17 cellular contexts compared by ENCODE assay signal in genomic region chr2:37321029-37321682, GRCh38. TPM values are rescaled to one million over a fixed set of nuclear protein-coding genes. Genes with fewer than 3 reads are reported as not detected.
DNase-seq lines count a peak whose midpoint lies in the region; ATAC-seq and TF ChIP-seq lines count a peak whose summit lies in the region.
"Had no signal": no experiment of that assay in that cellular context is flagged by ENCODE, and none has a peak within 500 bp of the region (broad histone marks: within the 10 kb centered on the region; RNA-seq: fewer than 3 reads in every experiment).

No MANE protein-coding gene starts in this region.

- H3K23ac ChIP-seq in mesendoderm (ENCODE audit: low read length), result no peak overlapping the region

- H3K9me3 ChIP-seq in BLaER1 treated with 17β-estradiol and CSF1 and Interleukin-3, amounts not matched to agents 10 nM and 100 nM (replicated peaks in 1 of 11), result no peaks in the 10 kb centered on the region
- H3K9me3 ChIP-seq in A673 (ENCODE audit: low read depth, low read length, poor library complexity, severe bottlenecking), result no peaks in the 10 kb centered on the region
- H3K9me3 ChIP-seq: stomach, vagina had no signal

- peaks cover 0 to 62% (median 24%) of the 10 kb centered on the region in 11 experiments; a peak in 12 of 22 replicates for H4K20me1 ChIP-seq in BLaER1 treated with 17β-estradiol and CSF1 and Interleukin-3, amounts not matched to agents 10 nM and 100 nM

- H3K79me1 ChIP-seq in mesendoderm (ENCODE audit: low read length), result peaks cover 1% of the 10 kb centered on the region

- H3K36me3 Mint-ChIP-seq in HFFc6 (ENCODE audit: low read depth), result peaks cover 14% of the 10 kb centered on the region
- peaks cover 34% of the 10 kb centered on the region for H3K36me3 Mint-ChIP-seq in activated naive CD8-positive, alpha-beta T cell treated with anti-CD3 and anti-CD28 coated beads for 36 hours

- H3K4me3 ChIP-seq in BLaER1 treated with 17β-estradiol and CSF1 and Interleukin-3, amounts not matched to agents 10 nM and 100 nM, result no peak overlapping the region
- H3K4me3 ChIP-seq in mesendoderm (ENCODE audit: low read length) (no peak overlapping the region), dorsolateral prefrontal cortex (no peak overlapping the region), A673 (ENCODE audit: low read depth, low read length, poor library complexity, severe bottlenecking) (no peak overlapping the region)
- H3K4me3 ChIP-seq: lung, stomach, vagina had no signal

- no peaks in the 10 kb centered on the region for H3K9me3 Mint-ChIP-seq in HFFc6
- H3K9me3 Mint-ChIP-seq in activated naive CD8-positive, alpha-beta T cell treated with anti-CD3 and anti-CD28 coated beads for 36 hours, result no peaks in the 10 kb centered on the region
- H3K9me3 Mint-ChIP-seq: activated naive CD4-positive, alpha-beta T cell treated with anti-CD3 and anti-CD28 coated beads for 36 hours had no signal

- peaks cover 19 to 66% (median 34%) of the 10 kb centered on the region in 10 experiments; a peak in 18 of 20 replicates for H3K4me1 ChIP-seq in BLaER1 treated with 17β-estradiol and CSF1 and Interleukin-3, amounts not matched to agents 10 nM and 100 nM
- H3K4me1 ChIP-seq in mesendoderm (ENCODE audit: control insufficient read depth, low read depth, low read length) (peaks cover 10% of the 10 kb centered on the region), A673 (ENCODE audit: insufficient read depth, low read length, poor library complexity, severe bottlenecking) (peaks cover 42% of the 10 kb centered on the region)

- no peak overlapping the region for H3K4ac ChIP-seq in mesendoderm (ENCODE audit: low read depth, low read length)

- no peak for DNase-seq in HFFc6
- DNase-seq in activated naive CD8-positive, alpha-beta T cell treated with anti-CD3 and anti-CD28 coated beads for 36 hours, result no peak
- peak; percentile 55 for DNase-seq in mesendoderm
- DNase-seq in dorsolateral prefrontal cortex, result no peak
- no peak for DNase-seq in A673 (ENCODE audit: low spot score)
- DNase-seq: activated naive CD4-positive, alpha-beta T cell treated with anti-CD3 and anti-CD28 coated beads for 36 hours; AML-193; effector memory CD4-positive, alpha-beta T cell; foreskin fibroblast; NCI-H1048; occipital lobe; stomach had no signal

- H3K27ac ChIP-seq in BLaER1 treated with 17β-estradiol and CSF1 and Interleukin-3, amounts not matched to agents 10 nM and 100 nM, result no peak overlapping the region
- H3K27ac ChIP-seq in mesendoderm (ENCODE audit: low read depth, low read length) (no peak overlapping the region), dorsolateral prefrontal cortex (no peak overlapping the region), A673 (ENCODE audit: low read depth, low read length, poor library complexity, severe bottlenecking) (no peak overlapping the region)
- H3K27ac ChIP-seq: stomach, vagina had no signal

- peaks cover 24 to 36% (median 34%) of the 10 kb centered on the region in 11 experiments for H3K27me3 ChIP-seq in BLaER1 treated with 17β-estradiol and CSF1 and Interleukin-3, amounts not matched to agents 10 nM and 100 nM
- H3K27me3 ChIP-seq in mesendoderm (ENCODE audit: insufficient read depth, low read length, poor library complexity) (no peaks in the 10 kb centered on the region), dorsolateral prefrontal cortex (peaks cover 0 to 20% (median 0%) of the 10 kb centered on the region in 45 donors), A673 (replicated peaks; ENCODE audit: insufficient read depth, low read depth, low read length, poor library complexity) (no peaks in the 10 kb centered on the region)
- H3K27me3 ChIP-seq: stomach, vagina had no signal

- H3K4me3 Mint-ChIP-seq in HFFc6, result peak overlapping the region; percentile 3; the same call in 1 of the 2 replicates
- H3K4me3 Mint-ChIP-seq in activated naive CD8-positive, alpha-beta T cell treated with anti-CD3 and anti-CD28 coated beads for 36 hours, result peak overlapping the region; percentile 1
- H3K4me3 Mint-ChIP-seq: activated naive CD4-positive, alpha-beta T cell treated with anti-CD3 and anti-CD28 coated beads for 36 hours had no signal

- H3K18ac ChIP-seq in mesendoderm (ENCODE audit: low read length), result no peak overlapping the region

- H4K5ac ChIP-seq in mesendoderm (ENCODE audit: low read length), result no peak overlapping the region

- H4K8ac ChIP-seq in mesendoderm (ENCODE audit: low read depth, low read length), result no peak overlapping the region

- H2AK5ac ChIP-seq in mesendoderm (ENCODE audit: low read length), result no peak overlapping the region

- H3K36me3 ChIP-seq in BLaER1 treated with 17β-estradiol and CSF1 and Interleukin-3, amounts not matched to agents 10 nM and 100 nM, result peaks cover 2 to 31% (median 5%) of the 10 kb centered on the region in 11 experiments; a peak in 14 of 22 replicates
- H3K36me3 ChIP-seq in mesendoderm (ENCODE audit: control insufficient read depth, insufficient read depth, low read length) (no peaks in the 10 kb centered on the region), A673 (ENCODE audit: insufficient read depth, low read length, poor library complexity, severe bottlenecking) (peaks cover 7% of the 10 kb centered on the region)
- H3K36me3 ChIP-seq: vagina had no signal

- peaks cover 58% of the 10 kb centered on the region for H3K79me2 ChIP-seq in mesendoderm (ENCODE audit: control insufficient read depth, insufficient read depth, low read length)

- POLR2A ChIA-PET in A673 (lab: Charles Lee; ENCODE audit: low non-redundant PET), result no interaction called here

- peaks cover 67% of the 10 kb centered on the region for H3K4me1 Mint-ChIP-seq in HFFc6 (ENCODE audit: low read depth)
- peaks cover 58% of the 10 kb centered on the region for H3K4me1 Mint-ChIP-seq in activated naive CD8-positive, alpha-beta T cell treated with anti-CD3 and anti-CD28 coated beads for 36 hours

- TF ChIP-seq CTCF in HFFc6 (IDR thresholded peaks at IDR 0.05), result no peak
- no peak for TF ChIP-seq CTCF in dorsolateral prefrontal cortex (IDR thresholded peaks at IDR 0.05 in 54 of 56, conservative IDR thresholded peaks at IDR 0.05 in 2 of 56; ENCODE audit: low read depth in 1 of 56, partially characterized antibody in 56 of 56)
- TF ChIP-seq CTCF in A673 (conservative IDR thresholded peaks at IDR 0.05; ENCODE audit: low read depth, low read length), result no peak

- peak overlapping the region; percentile 24; the same call in 1 of the 2 replicates for H3K27ac Mint-ChIP-seq in HFFc6
- H3K27ac Mint-ChIP-seq in activated naive CD8-positive, alpha-beta T cell treated with anti-CD3 and anti-CD28 coated beads for 36 hours, result no peak overlapping the region
- H3K27ac Mint-ChIP-seq: activated naive CD4-positive, alpha-beta T cell treated with anti-CD3 and anti-CD28 coated beads for 36 hours had no signal

- no peaks in the 10 kb centered on the region for H3K27me3 Mint-ChIP-seq in HFFc6 (ENCODE audit: insufficient read depth)
- H3K27me3 Mint-ChIP-seq in activated naive CD8-positive, alpha-beta T cell treated with anti-CD3 and anti-CD28 coated beads for 36 hours, result peaks cover 7% of the 10 kb centered on the region

- no peak for ATAC-seq in GM18861 (IDR thresholded peaks at IDR 0.05; ENCODE audit: unreplicated experiment)
- no peak for ATAC-seq in HG03457 (IDR thresholded peaks at IDR 0.05; ENCODE audit: unreplicated experiment)

- peak overlapping the region in 9 of 11 experiments; percentile 9 to 86 (median 53); a peak in 12 of 22 replicates for H3K4me2 ChIP-seq in BLaER1 treated with 17β-estradiol and CSF1 and Interleukin-3, amounts not matched to agents 10 nM and 100 nM
- peak overlapping the region; percentile 45 for H3K4me2 ChIP-seq in mesendoderm (ENCODE audit: low read length)

- BruUV-seq in A673 (replicated peaks; lab: Mats Ljungman, UMichigan), result no TSS peak

- H3K9ac ChIP-seq in BLaER1 treated with 17β-estradiol and CSF1 and Interleukin-3, amounts not matched to agents 10 nM and 100 nM, result no peak overlapping the region
- peak overlapping the region; percentile 26 for H3K9ac ChIP-seq in mesendoderm (ENCODE audit: low read length)

- H2BK15ac ChIP-seq in mesendoderm (replicated peaks; ENCODE audit: low read depth), result no peak overlapping the region

- intact Hi-C loops in dorsolateral prefrontal cortex (cut with DNase I) (loop anchor here in 1 of 2 donors (10.0 kb wide), 1 partner anchor 126 kb away; the partner anchor contains the start of gene CEBPZOS), A673 (cut with micrococcal nuclease; ENCODE audit: unreplicated experiment) (no loop called here)

- WGBS in mesendoderm (ENCODE audit: extremely low coverage, insufficient coverage, low lambda C conversion rate), result no CpG with 5 or more reads among the region's 4 CpGs

- no peak overlapping the region for H3K56ac ChIP-seq in mesendoderm (ENCODE audit: low read length)

- CTCF ChIA-PET in A673 (lab: Charles Lee), result no interaction called here

- no peak overlapping the region for H2BK5ac ChIP-seq in mesendoderm (ENCODE audit: low read length)

- H2BK120ac ChIP-seq in mesendoderm (ENCODE audit: low read depth, low read length), result no peak overlapping the region

RNA-seq across cellular contexts. Expression of gene PRKD3, which starts 3.5 kb away (rescaled TPM):
- 10 to 100 TPM; 19.9 to 33.7 (median 27.5) TPM for total RNA-seq in HFFc6 (2021; fragmentation: NEBNext Ultra II Directional; extraction: Animal tissue kit (Norgen Biotek cat#: 25700))
- total RNA-seq in activated naive CD8-positive, alpha-beta T cell treated with anti-CD3 and anti-CD28 coated beads for 36 hours, result 10 to 100 TPM; 41.7 to 42.1 TPM
- polyA plus RNA-seq in mesendoderm (2013, experiment 1 of 2), result 49.2 TPM
- polyA plus RNA-seq in mesendoderm (2013, experiment 2 of 2), result 47.9 TPM
- total RNA-seq in dorsolateral prefrontal cortex (10 to 100 TPM in 112 of 120 experiments, 1 to 10 TPM in 8; 7.8 to 37.9 (median 16.4) TPM), A673 (2021) (53.1 and 54.9 TPM in 2 replicates)

RNA-seq across cellular contexts. Expression of gene QPCT, which starts 23.3 kb away (rescaled TPM):
- 1 to 10 TPM; 4.4 to 7.2 (median 5.4) TPM for total RNA-seq in HFFc6 (2021; fragmentation: NEBNext Ultra II Directional; extraction: Animal tissue kit (Norgen Biotek cat#: 25700))
- total RNA-seq in activated naive CD8-positive, alpha-beta T cell treated with anti-CD3 and anti-CD28 coated beads for 36 hours, result 1 to 10 TPM; 2.5 to 3.0 TPM
- 26.1 TPM for polyA plus RNA-seq in mesendoderm (2013, experiment 1 of 2)
- polyA plus RNA-seq in mesendoderm (2013, experiment 2 of 2), result 24.8 TPM
- total RNA-seq in dorsolateral prefrontal cortex (10 to 100 TPM in 111 of 120 experiments, 1 to 10 TPM in 9; 4.6 to 30.3 (median 17.4) TPM), A673 (2021) (2.2 and 4.2 TPM in 2 replicates)
